ENCODE assay signal across 35 cellular contexts in genomic region chr3:151123827-151124226, GRCh38.
"Had no signal": no experiment of that assay in that cellular context is flagged by ENCODE, and none has a peak within 500 bp of the region (broad histone marks: within the 10 kb centered on the region; RNA-seq: fewer than 3 reads in every experiment).

No MANE protein-coding gene starts in this region.

- H3K4me1 ChIP-seq: adrenal gland, body of pancreas, breast epithelium had no signal

- H3K36me3 ChIP-seq: adrenal gland, brain microvascular endothelial cell, breast epithelium, WERI-Rb-1 had no signal

- H3K4me3 Mint-ChIP-seq: activated CD4-positive, alpha-beta memory T cell treated with anti-CD3 and anti-CD28 coated beads, Interleukin-2, amount 10 ng/mL, durations not matched to agents 7 days and 5 days; activated CD4-positive, alpha-beta T cell treated with anti-CD3 and anti-CD28 coated beads for 36 hours; activated CD4-positive, alpha-beta T cell treated with anti-CD3 and anti-CD28 coated beads, Interleukin-2, amount 10 ng/mL, durations not matched to agents 7 days and 5 days; activated CD8-positive, alpha-beta memory T cell treated with anti-CD3 and anti-CD28 coated beads, Interleukin-2, amount 10 ng/mL, durations not matched to agents 7 days and 5 days; activated CD8-positive, alpha-beta T cell treated with anti-CD3 and anti-CD28 coated beads, Interleukin-2, amount 10 ng/mL, durations not matched to agents 7 days and 5 days; activated naive CD4-positive, alpha-beta T cell treated with anti-CD3 and anti-CD28 coated beads for 36 hours; activated naive CD8-positive, alpha-beta T cell treated with anti-CD3 and anti-CD28 coated beads, Interleukin-2, amount 10 ng/mL, durations not matched to agents 7 days and 5 days; activated T-cell treated with anti-CD3 and anti-CD28 coated beads, Interleukin-2, amount 50 U/mL, for 24 hours; T-helper 1 cell treated with Interleukin-12 subunit alpha and Interleukin-12 subunit beta and Interleukin-4 antibody, amounts not matched to agents 30 μg/mL and 1 μg/mL, for 36 hours; T-helper 2 cell treated with Interferon-gamma antibody and Interleukin-4, amounts not matched to agents 5 μg/mL and 100 μg/mL, for 36 hours; WTC11 had no signal

- H3K9me3 ChIP-seq: adrenal gland, body of pancreas, breast epithelium had no signal

- H3K4me1 Mint-ChIP-seq: activated CD4-positive, alpha-beta memory T cell treated with anti-CD3 and anti-CD28 coated beads, Interleukin-2, amount 10 ng/mL, durations not matched to agents 7 days and 5 days; activated CD4-positive, alpha-beta T cell treated with anti-CD3 and anti-CD28 coated beads for 36 hours; activated CD4-positive, alpha-beta T cell treated with anti-CD3 and anti-CD28 coated beads, Interleukin-2, amount 10 ng/mL, durations not matched to agents 7 days and 5 days; activated CD8-positive, alpha-beta memory T cell treated with anti-CD3 and anti-CD28 coated beads, Interleukin-2, amount 10 ng/mL, durations not matched to agents 7 days and 5 days; activated naive CD8-positive, alpha-beta T cell treated with anti-CD3 and anti-CD28 coated beads, Interleukin-2, amount 10 ng/mL, durations not matched to agents 7 days and 5 days; WTC11 had no signal

- H3K4me3 ChIP-seq: adrenal gland, body of pancreas, breast epithelium had no signal

- ATAC-seq: activated CD4-positive, alpha-beta T cell treated with anti-CD3 and anti-CD28 coated beads for 36 hours; activated CD4-positive, CD25-positive, alpha-beta regulatory T cell treated with anti-CD3 and anti-CD28 coated beads, Interleukin-2, amount 50 U/mL, for 24 hours; activated CD8-positive, alpha-beta memory T cell treated with anti-CD3 and anti-CD28 coated beads, Interleukin-2, amount 10 ng/mL, durations not matched to agents 7 days and 5 days; activated CD8-positive, alpha-beta T cell treated with anti-CD3 and anti-CD28 coated beads, Interleukin-2, amount 10 ng/mL, durations not matched to agents 7 days and 5 days; body of pancreas; WTC11 had no signal

- H3K9me3 Mint-ChIP-seq: activated CD4-positive, alpha-beta memory T cell treated with anti-CD3 and anti-CD28 coated beads, Interleukin-2, amount 10 ng/mL, durations not matched to agents 7 days and 5 days; activated CD4-positive, alpha-beta T cell treated with anti-CD3 and anti-CD28 coated beads, Interleukin-2, amount 10 ng/mL, durations not matched to agents 7 days and 5 days; activated naive CD4-positive, alpha-beta T cell treated with anti-CD3 and anti-CD28 coated beads for 36 hours; activated naive CD4-positive, alpha-beta T cell treated with anti-CD3 and anti-CD28 coated beads, Interleukin-2, amount 50 U/mL, for 72 hours; activated naive CD8-positive, alpha-beta T cell treated with anti-CD3 and anti-CD28 coated beads, Interleukin-2, amount 10 ng/mL, durations not matched to agents 7 days and 5 days; activated T-cell treated with anti-CD3 and anti-CD28 coated beads, Interleukin-2, amount 50 U/mL, for 24 hours; T-helper 1 cell treated with Interleukin-12 subunit alpha and Interleukin-12 subunit beta and Interleukin-4 antibody, amounts not matched to agents 30 μg/mL and 1 μg/mL, for 36 hours; T-helper 2 cell treated with Interferon-gamma antibody and Interleukin-4, amounts not matched to agents 5 μg/mL and 100 μg/mL, for 36 hours; WTC11 had no signal

- H3K27ac ChIP-seq: adrenal gland, body of pancreas, brain microvascular endothelial cell, breast epithelium, WERI-Rb-1 had no signal

- H3K36me3 Mint-ChIP-seq: activated CD8-positive, alpha-beta memory T cell treated with anti-CD3 and anti-CD28 coated beads, Interleukin-2, amount 10 ng/mL, durations not matched to agents 7 days and 5 days; activated naive CD4-positive, alpha-beta T cell treated with anti-CD3 and anti-CD28 coated beads, Interleukin-2, amount 50 U/mL, for 72 hours; activated naive CD8-positive, alpha-beta T cell treated with anti-CD3 and anti-CD28 coated beads, Interleukin-2, amount 10 ng/mL, durations not matched to agents 7 days and 5 days had no signal

- H3K27me3 Mint-ChIP-seq: activated T-cell treated with anti-CD3 and anti-CD28 coated beads, Interleukin-2, amount 50 U/mL, for 24 hours had no signal

- DNase-seq: activated CD4-positive, alpha-beta memory T cell treated with anti-CD3 and anti-CD28 coated beads, Interleukin-2, amount 10 ng/mL, durations not matched to agents 7 days and 5 days; activated CD4-positive, alpha-beta T cell treated with anti-CD3 and anti-CD28 coated beads for 1 hour; activated CD4-positive, alpha-beta T cell treated with anti-CD3 and anti-CD28 coated beads for 36 hours; activated CD4-positive, alpha-beta T cell treated with anti-CD3 and anti-CD28 coated beads for 48 hours; activated CD4-positive, alpha-beta T cell treated with anti-CD3 and anti-CD28 coated beads, Interleukin-2, amount 10 ng/mL, durations not matched to agents 7 days and 5 days; activated CD4-positive, alpha-beta T cell treated with anti-CD3 and anti-CD28 coated beads, Interleukin-2, amount 50 U/mL, for 48 hours; activated CD4-positive, CD25-positive, alpha-beta regulatory T cell; activated CD8-positive, alpha-beta memory T cell treated with anti-CD3 and anti-CD28 coated beads for 24 hours; activated CD8-positive, alpha-beta memory T cell treated with anti-CD3 and anti-CD28 coated beads, Interleukin-2, amount 10 ng/mL, durations not matched to agents 7 days and 5 days; activated CD8-positive, alpha-beta memory T cell treated with anti-CD3 and anti-CD28 coated beads, Interleukin-2, amount 50 U/mL, for 48 hours; activated CD8-positive, alpha-beta T cell treated with anti-CD3 and anti-CD28 coated beads, Interleukin-2, amount 10 ng/mL, durations not matched to agents 7 days and 5 days; activated effector memory CD4-positive, alpha-beta T cell treated with anti-CD3 and anti-CD28 coated beads, Interleukin-2, amount 50 U/mL, for 16 hours; activated gamma-delta T cell treated with Interleukin-2 at 50 U/mL for 16 hours; activated naive CD4-positive, alpha-beta T cell; activated naive CD4-positive, alpha-beta T cell treated with anti-CD3 and anti-CD28 coated beads for 36 hours; activated naive CD4-positive, alpha-beta T cell treated with anti-CD3 and anti-CD28 coated beads, Interleukin-2, amount 50 U/mL, for 16 hours; activated naive CD8-positive, alpha-beta T cell treated with anti-CD3 and anti-CD28 coated beads, Interleukin-2, amount 10 ng/mL, durations not matched to agents 7 days and 5 days; activated T-cell treated with anti-CD3 and anti-CD28 coated beads, Interleukin-2, amount 50 U/mL, for 24 hours; activated T-cell treated with anti-CD3 and anti-CD28 coated beads, Interleukin-2, amount 50 U/mL, for 48 hours; adrenal gland; amniotic stem cell; aorta; body of pancreas; brain microvascular endothelial cell; central memory CD4-positive, alpha-beta T cell; T-helper 1 cell; T-helper 2 cell; T-helper 9 cell; WERI-Rb-1 had no signal

- H3K27ac Mint-ChIP-seq: activated CD4-positive, alpha-beta memory T cell treated with anti-CD3 and anti-CD28 coated beads, Interleukin-2, amount 10 ng/mL, durations not matched to agents 7 days and 5 days; activated CD4-positive, alpha-beta T cell treated with anti-CD3 and anti-CD28 coated beads for 36 hours; activated CD4-positive, alpha-beta T cell treated with anti-CD3 and anti-CD28 coated beads, Interleukin-2, amount 10 ng/mL, durations not matched to agents 7 days and 5 days; activated CD8-positive, alpha-beta memory T cell treated with anti-CD3 and anti-CD28 coated beads, Interleukin-2, amount 10 ng/mL, durations not matched to agents 7 days and 5 days; activated CD8-positive, alpha-beta T cell treated with anti-CD3 and anti-CD28 coated beads, Interleukin-2, amount 10 ng/mL, durations not matched to agents 7 days and 5 days; activated naive CD4-positive, alpha-beta T cell treated with anti-CD3 and anti-CD28 coated beads for 36 hours; activated naive CD4-positive, alpha-beta T cell treated with anti-CD3 and anti-CD28 coated beads, Interleukin-2, amount 50 U/mL, for 72 hours; activated naive CD8-positive, alpha-beta T cell treated with anti-CD3 and anti-CD28 coated beads, Interleukin-2, amount 10 ng/mL, durations not matched to agents 7 days and 5 days; activated T-cell treated with anti-CD3 and anti-CD28 coated beads, Interleukin-2, amount 50 U/mL, for 24 hours; T-helper 1 cell treated with Interleukin-12 subunit alpha and Interleukin-12 subunit beta and Interleukin-4 antibody, amounts not matched to agents 30 μg/mL and 1 μg/mL, for 36 hours; T-helper 2 cell treated with Interferon-gamma antibody and Interleukin-4, amounts not matched to agents 5 μg/mL and 100 μg/mL, for 36 hours had no signal

- H3K27me3 ChIP-seq: adrenal gland, body of pancreas, brain microvascular endothelial cell, breast epithelium had no signal
